ENCODE assay signal across 28 cellular contexts in the genomic region with DNA sequence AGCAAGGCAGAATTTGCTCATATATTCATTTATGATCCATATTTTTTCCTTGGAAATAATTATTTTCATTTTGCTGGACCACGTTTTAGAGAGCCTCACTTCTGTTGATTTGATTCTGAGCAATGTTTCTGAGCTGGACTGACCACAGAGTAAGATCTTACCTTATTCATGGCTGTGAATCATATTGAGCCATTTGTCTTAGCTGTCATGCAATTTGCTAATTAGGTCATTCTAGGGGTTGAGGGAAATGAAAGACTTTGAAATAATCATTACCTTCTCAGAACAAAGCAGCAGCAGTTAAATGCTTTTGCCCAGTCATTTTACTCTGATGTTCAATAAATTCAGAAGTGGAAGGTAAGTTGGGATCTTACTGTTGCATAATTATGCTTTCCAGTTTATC.
A peak's percentile ranks its signal among the peaks of the same experiment; 100 is the strongest.
DNase-seq lines count a peak whose midpoint lies in the region; ATAC-seq, FAIRE-seq and TF ChIP-seq lines count a peak whose summit lies in the region.
"Had no signal": no experiment of that assay in that cellular context is flagged by ENCODE, and none has a peak within 500 bp of the region (broad histone marks: within the 10 kb centered on the region; RNA-seq: fewer than 3 reads in every experiment).

No MANE protein-coding gene starts in this region.

- no peak for DNase-seq in activated naive CD4-positive, alpha-beta T cell treated with anti-CD3 and anti-CD28 coated beads, Interleukin-2, amount 50 U/mL, for 72 hours (ENCODE audit: low spot score in 2 of 2)
- no peak for DNase-seq in activated naive CD4-positive, alpha-beta T cell treated with anti-CD3 and anti-CD28 coated beads, Interleukin-2, amount 10 ng/mL, durations not matched to agents 7 days and 5 days
- DNase-seq in RCC 7860 (ENCODE audit: low spot score) (peak; percentile 37), epithelial cell of prostate (ENCODE audit: low read depth, low spot score) (peak; percentile 18), Calu3 (no peak), erythroblast (lab: John Stamatoyannopoulos, UW) (no peak), psoas muscle (no peak)
- DNase-seq: activated CD4-positive, alpha-beta memory T cell treated with anti-CD3 and anti-CD28 coated beads, Interleukin-2, amount 10 ng/mL, durations not matched to agents 7 days and 5 days; activated CD4-positive, CD25-positive, alpha-beta regulatory T cell; activated naive CD4-positive, alpha-beta T cell; activated T-cell treated with anti-CD3 and anti-CD28 coated beads for 4 hours; amygdala; central memory CD4-positive, alpha-beta T cell; DND-41; foreskin melanocyte; GM23248; hypothalamus; NCI-H2107; NCI-H510A treated with DMSO at 0.1 percent for 48 hours; stimulated activated CD4-positive, alpha-beta T cell treated with anti-CD3 and anti-CD28 coated beads, Interleukin-2, amount 100 ng/mL, for 48 hours; T1000; tibial artery had no signal

- peak; percentile 70 to 72 for ATAC-seq in activated naive CD4-positive, alpha-beta T cell treated with anti-CD3 and anti-CD28 coated beads, Interleukin-2, amount 50 U/mL, for 72 hours
- ATAC-seq in GM18867 (IDR thresholded peaks at IDR 0.05; ENCODE audit: unreplicated experiment) (no peak), psoas muscle (no peak)

- H3K4me3 Mint-ChIP-seq in activated naive CD4-positive, alpha-beta T cell treated with anti-CD3 and anti-CD28 coated beads, Interleukin-2, amount 10 ng/mL, durations not matched to agents 7 days and 5 days: no peak overlapping the region
- H3K4me3 Mint-ChIP-seq in Calu3 (ENCODE audit: low read depth, unreplicated experiment): no peak overlapping the region
- H3K4me3 Mint-ChIP-seq: activated CD4-positive, alpha-beta memory T cell treated with anti-CD3 and anti-CD28 coated beads, Interleukin-2, amount 10 ng/mL, durations not matched to agents 7 days and 5 days; B cell; stimulated activated naive CD8-positive, alpha-beta T cell treated with anti-CD3 and anti-CD28 coated beads, Interleukin-15, Interleukin-2, amounts not matched to agents 100 ng/mL and 50 ng/mL, for 24 hours had no signal

- no peaks in the 10 kb centered on the region for H3K4me1 ChIP-seq in psoas muscle

- no peaks in the 10 kb centered on the region for H3K9me3 Mint-ChIP-seq in activated naive CD4-positive, alpha-beta T cell treated with anti-CD3 and anti-CD28 coated beads, Interleukin-2, amount 50 U/mL, for 72 hours
- H3K9me3 Mint-ChIP-seq in activated naive CD4-positive, alpha-beta T cell treated with anti-CD3 and anti-CD28 coated beads, Interleukin-2, amount 10 ng/mL, durations not matched to agents 7 days and 5 days: no peaks in the 10 kb centered on the region
- H3K9me3 Mint-ChIP-seq in Calu3 (ENCODE audit: low read depth, unreplicated experiment): peaks cover 2% of the 10 kb centered on the region
- H3K9me3 Mint-ChIP-seq: activated CD4-positive, alpha-beta memory T cell treated with anti-CD3 and anti-CD28 coated beads, Interleukin-2, amount 10 ng/mL, durations not matched to agents 7 days and 5 days had no signal

- no peak overlapping the region for H3K27ac ChIP-seq in epithelial cell of prostate
- H3K27ac ChIP-seq in psoas muscle: no peak overlapping the region
- H3K27ac ChIP-seq: GM23248, HL-60, tibial artery had no signal

- intact Hi-C loops in Calu3 (cut with micrococcal nuclease; ENCODE audit: unreplicated experiment): no loop called here
- intact Hi-C loops in psoas muscle (cut with DNase I): no loop called here

- no peak overlapping the region for H3K27ac Mint-ChIP-seq in activated naive CD4-positive, alpha-beta T cell treated with anti-CD3 and anti-CD28 coated beads, Interleukin-2, amount 50 U/mL, for 72 hours
- H3K27ac Mint-ChIP-seq in activated naive CD4-positive, alpha-beta T cell treated with anti-CD3 and anti-CD28 coated beads, Interleukin-2, amount 10 ng/mL, durations not matched to agents 7 days and 5 days: no peak overlapping the region
- no peak overlapping the region for H3K27ac Mint-ChIP-seq in Calu3 (ENCODE audit: unreplicated experiment)
- H3K27ac Mint-ChIP-seq: activated CD4-positive, alpha-beta memory T cell treated with anti-CD3 and anti-CD28 coated beads, Interleukin-2, amount 10 ng/mL, durations not matched to agents 7 days and 5 days; B cell; stimulated activated naive CD8-positive, alpha-beta T cell treated with anti-CD3 and anti-CD28 coated beads, Interleukin-15, Interleukin-2, amounts not matched to agents 100 ng/mL and 50 ng/mL, for 24 hours had no signal

- H3K27me3 Mint-ChIP-seq in activated naive CD4-positive, alpha-beta T cell treated with anti-CD3 and anti-CD28 coated beads, Interleukin-2, amount 10 ng/mL, durations not matched to agents 7 days and 5 days: no peaks in the 10 kb centered on the region
- no peaks in the 10 kb centered on the region for H3K27me3 Mint-ChIP-seq in Calu3 (ENCODE audit: unreplicated experiment)

- no TSS peak for BruUV-seq in Calu3 (replicated peaks; lab: Mats Ljungman, UMichigan)

- H3K4me1 Mint-ChIP-seq in activated naive CD4-positive, alpha-beta T cell treated with anti-CD3 and anti-CD28 coated beads, Interleukin-2, amount 10 ng/mL, durations not matched to agents 7 days and 5 days: no peaks in the 10 kb centered on the region
- no peaks in the 10 kb centered on the region for H3K4me1 Mint-ChIP-seq in Calu3 (ENCODE audit: low read depth, unreplicated experiment)
- H3K4me1 Mint-ChIP-seq: activated CD4-positive, alpha-beta memory T cell treated with anti-CD3 and anti-CD28 coated beads, Interleukin-2, amount 10 ng/mL, durations not matched to agents 7 days and 5 days; B cell had no signal

- no peaks in the 10 kb centered on the region for H3K27me3 ChIP-seq in psoas muscle (ENCODE audit: insufficient read depth in 3 of 3, low read length in 2 of 3)
- H3K27me3 ChIP-seq: tibial artery had no signal

- TF ChIP-seq CTCF in Calu3 (IDR thresholded peaks at IDR 0.05; ENCODE audit: unreplicated experiment) (no peak), psoas muscle (IDR thresholded peaks at IDR 0.05) (no peak)

- CTCF ChIA-PET in activated naive CD4-positive, alpha-beta T cell treated with anti-CD3 and anti-CD28 coated beads, Interleukin-2, amount 10 ng/mL, durations not matched to agents 7 days and 5 days (lab: Charles Lee): no interaction called here
- CTCF ChIA-PET in Calu3 (lab: Charles Lee): interaction anchor here (0.6 kb wide), 1 partner anchor 37 kb away, joined by 8 read pairs; no protein-coding TSS in a partner anchor

- H3K36me3 Mint-ChIP-seq in activated naive CD4-positive, alpha-beta T cell treated with anti-CD3 and anti-CD28 coated beads, Interleukin-2, amount 50 U/mL, for 72 hours: no peaks in the 10 kb centered on the region
- no peaks in the 10 kb centered on the region for H3K36me3 Mint-ChIP-seq in activated naive CD4-positive, alpha-beta T cell treated with anti-CD3 and anti-CD28 coated beads, Interleukin-2, amount 10 ng/mL, durations not matched to agents 7 days and 5 days
- H3K36me3 Mint-ChIP-seq in Calu3 (ENCODE audit: insufficient read depth, unreplicated experiment): no peaks in the 10 kb centered on the region

- 76 to 89% (median 77%) methylated on average over 1 of the region's 1 CpG for WGBS in psoas muscle, 3 donors

- H3K9me3 ChIP-seq in psoas muscle: no peaks in the 10 kb centered on the region
- H3K9me3 ChIP-seq: tibial artery had no signal

- TF ChIP-seq POLR2A in erythroblast (IDR thresholded peaks at IDR 0.05; ENCODE audit: low read length): no peak

- FAIRE-seq in RCC 7860 (lab: Jason Lieb, UNC): peak; percentile 92
- FAIRE-seq: keratinocyte had no signal

- no peaks in the 10 kb centered on the region for H3K36me3 ChIP-seq in psoas muscle (ENCODE audit: insufficient read depth in 1 of 2, low read depth in 1 of 2)
- H3K36me3 ChIP-seq: tibial artery had no signal

- no peak overlapping the region for H3K4me3 ChIP-seq in psoas muscle
- H3K4me3 ChIP-seq: GM23248, smooth muscle cell, tibial artery had no signal

Comparison
In these comparisons a context has a peak if more than half of its experiments do, and no peak if none do; other contexts are left out.
1. ATAC-seq: peak in activated naive CD4-positive, alpha-beta T cell treated with anti-CD3 and anti-CD28 coated beads, Interleukin-2, amount 50 U/mL, for 72 hours (2 of 2); none in GM18867 (single experiment) and psoas muscle (0 of 4).
2. DNase-seq: peak in RCC 7860 (single experiment) and epithelial cell of prostate (single experiment); none in activated naive CD4-positive, alpha-beta T cell treated with anti-CD3 and anti-CD28 coated beads, Interleukin-2, amount 50 U/mL, for 72 hours (0 of 2), activated naive CD4-positive, alpha-beta T cell treated with anti-CD3 and anti-CD28 coated beads, Interleukin-2, amount 10 ng/mL, durations not matched to agents 7 days and 5 days (single experiment), Calu3 (single experiment), erythroblast (0 of 2) and psoas muscle (0 of 2).